Comparison of ENCODE assay signal across 28 cellular contexts in genomic region chr5:158397278-158397677, GRCh38.
"Had no signal": no experiment of that assay in that cellular context is flagged by ENCODE, and none has a peak within 500 bp of the region (broad histone marks: within the 10 kb centered on the region; RNA-seq: fewer than 3 reads in every experiment).

No MANE protein-coding gene starts in this region.

- DNase-seq: heart right ventricle; islet precursor cell; left ventricle myocardium superior; lower lobe of right lung; mammary epithelial cell; mesenchymal stem cell; naive thymus-derived CD4-positive, alpha-beta T cell; nucleus accumbens; pancreas; posterior cingulate gyrus; retina; right cardiac atrium; spleen; stimulated activated CD4-positive, alpha-beta T cell treated with anti-CD3 and anti-CD28 coated beads, Interleukin-4, amount 100 ng/mL, for 24 hours; stimulated activated naive CD4-positive, alpha-beta T cell; tibial artery; trophoblast cell; upper lobe of right lung had no signal

- H3K27me3 Mint-ChIP-seq: stimulated activated naive CD8-positive, alpha-beta T cell treated with anti-CD3 and anti-CD28 coated beads, Interleukin-15, Interleukin-2, amounts not matched to agents 100 ng/mL and 50 ng/mL, for 24 hours had no signal

- H3K27ac ChIP-seq: heart right ventricle, hepatocyte, lower lobe of right lung, pancreas, prostate gland, skin epidermis, spleen, suprapubic skin, thoracic aorta, tibial artery, upper lobe of right lung had no signal

- H3K27ac Mint-ChIP-seq: naive thymus-derived CD4-positive, alpha-beta T cell; natural killer cell treated with Interleukin-12 subunit alpha and Interleukin-12 subunit beta and Interleukin-15 and Interleukin-18, amount 100 ng/mL, for 72 hours; stimulated activated effector memory CD8-positive, alpha-beta T cell treated with anti-CD3 and anti-CD28 coated beads, Interleukin-12 subunit alpha, Interleukin-12 subunit beta, amount 100 ng/mL, for 72 hours; stimulated activated naive CD8-positive, alpha-beta T cell treated with anti-CD3 and anti-CD28 coated beads, Interleukin-15, Interleukin-2, amounts not matched to agents 100 ng/mL and 50 ng/mL, for 24 hours had no signal

- ATAC-seq: heart right ventricle; left ventricle myocardium superior; lower lobe of right lung; naive thymus-derived CD4-positive, alpha-beta T cell; right cardiac atrium; sciatic nerve; stimulated activated effector memory CD8-positive, alpha-beta T cell treated with anti-CD3 and anti-CD28 coated beads, Interleukin-12 subunit alpha, Interleukin-12 subunit beta, amount 100 ng/mL, for 72 hours; upper lobe of right lung had no signal

- H3K9me3 Mint-ChIP-seq: natural killer cell treated with Interleukin-12 subunit alpha and Interleukin-12 subunit beta and Interleukin-15 and Interleukin-18, amount 100 ng/mL, for 72 hours; stimulated activated effector memory CD8-positive, alpha-beta T cell treated with anti-CD3 and anti-CD28 coated beads, Interleukin-12 subunit alpha, Interleukin-12 subunit beta, amount 100 ng/mL, for 72 hours; stimulated activated naive CD8-positive, alpha-beta T cell treated with anti-CD3 and anti-CD28 coated beads, Interleukin-15, Interleukin-2, amounts not matched to agents 100 ng/mL and 50 ng/mL, for 24 hours had no signal

- H3K4me1 Mint-ChIP-seq: neural crest cell; stimulated activated effector memory CD8-positive, alpha-beta T cell treated with anti-CD3 and anti-CD28 coated beads, Interleukin-12 subunit alpha, Interleukin-12 subunit beta, amount 100 ng/mL, for 72 hours had no signal

- H3K4me1 ChIP-seq: heart right ventricle, lower lobe of right lung, prostate gland, suprapubic skin, tibial artery, upper lobe of right lung had no signal

- H3K9me3 ChIP-seq: lower lobe of right lung, pancreas, prostate gland, suprapubic skin, thoracic aorta, tibial artery, upper lobe of right lung had no signal

- H3K4me2 ChIP-seq: hepatocyte had no signal

- H3K36me3 Mint-ChIP-seq: naive thymus-derived CD4-positive, alpha-beta T cell; natural killer cell treated with Interleukin-12 subunit alpha and Interleukin-12 subunit beta and Interleukin-15 and Interleukin-18, amount 100 ng/mL, for 72 hours; stimulated activated effector memory CD8-positive, alpha-beta T cell treated with anti-CD3 and anti-CD28 coated beads, Interleukin-12 subunit alpha, Interleukin-12 subunit beta, amount 100 ng/mL, for 72 hours had no signal

- H3K79me2 ChIP-seq: hepatocyte had no signal

- H3K36me3 ChIP-seq: heart right ventricle, lower lobe of right lung, pancreas, prostate gland, spleen, suprapubic skin, thoracic aorta, tibial artery, upper lobe of right lung had no signal

- H3K4me3 Mint-ChIP-seq: naive thymus-derived CD4-positive, alpha-beta T cell; natural killer cell treated with Interleukin-12 subunit alpha and Interleukin-12 subunit beta and Interleukin-15 and Interleukin-18, amount 100 ng/mL, for 72 hours; neural crest cell; stimulated activated effector memory CD8-positive, alpha-beta T cell treated with anti-CD3 and anti-CD28 coated beads, Interleukin-12 subunit alpha, Interleukin-12 subunit beta, amount 100 ng/mL, for 72 hours; stimulated activated naive CD8-positive, alpha-beta T cell treated with anti-CD3 and anti-CD28 coated beads, Interleukin-15, Interleukin-2, amounts not matched to agents 100 ng/mL and 50 ng/mL, for 24 hours had no signal

- H3K27me3 ChIP-seq: heart right ventricle, hepatocyte, pancreas, spleen, suprapubic skin, tibial artery, upper lobe of right lung had no signal

- H3K4me3 ChIP-seq: heart right ventricle, hepatocyte, lower lobe of right lung, pancreas, prostate gland, skin epidermis, spleen, suprapubic skin, thoracic aorta, tibial artery, upper lobe of right lung had no signal
